In genomic region chr2:119198267-119198840, GRCh38 we compare ENCODE assay signal across 23 cellular contexts. TPM values are rescaled to one million over a fixed set of nuclear protein-coding genes. Genes with fewer than 3 reads are reported as not detected.
DNase-seq lines count a peak whose midpoint lies in the region; ATAC-seq, FAIRE-seq and TF ChIP-seq lines count a peak whose summit lies in the region.
"Had no signal": no experiment of that assay in that cellular context is flagged by ENCODE, and none has a peak within 500 bp of the region (broad histone marks: within the 10 kb centered on the region; RNA-seq: fewer than 3 reads in every experiment).

No MANE protein-coding gene starts in this region.

- no peak for TF ChIP-seq CTCF in PC-9 (conservative IDR thresholded peaks at IDR 0.05)
- TF ChIP-seq CTCF in fibroblast of pulmonary artery (IDR thresholded peaks at IDR 0.05; ENCODE audit: low read length, missing control alignments): no peak
- no peak for TF ChIP-seq CTCF in pancreas (IDR thresholded peaks at IDR 0.05)

- no peaks in the 10 kb centered on the region for H3K9me3 ChIP-seq in PC-9 (ENCODE audit: insufficient read depth, low read depth)
- H3K9me3 ChIP-seq in pancreas: no peaks in the 10 kb centered on the region
- H3K9me3 ChIP-seq: adrenal gland, HAP-1 had no signal

- H3K4me3 ChIP-seq in PC-9 (no peak overlapping the region), fibroblast of pulmonary artery (replicated peaks; ENCODE audit: low read depth, low read length) (no peak overlapping the region), pancreas (no peak overlapping the region)
- H3K4me3 ChIP-seq: adrenal gland, HAP-1 had no signal

- H3K4me1 ChIP-seq in PC-9 (replicated peaks; ENCODE audit: insufficient read depth) (peaks cover 50% of the 10 kb centered on the region), pancreas (peaks cover 13 to 21% (median 18%) of the 10 kb centered on the region in 3 donors)
- H3K4me1 ChIP-seq: HAP-1 had no signal

- in situ Hi-C loops in G401 (cut with HindIII; ENCODE audit: low sequenced_read_pairs): no loop called here

- H2AFZ ChIP-seq in PC-9: no peak overlapping the region

- no peaks in the 10 kb centered on the region for H3K9me3 Mint-ChIP-seq in stimulated activated effector memory CD8-positive, alpha-beta T cell treated with anti-CD3 and anti-CD28 coated beads, Interleukin-12 subunit alpha, Interleukin-12 subunit beta, amount 100 ng/mL, for 72 hours
- H3K9me3 Mint-ChIP-seq: activated CD8-positive, alpha-beta T cell treated with anti-CD3 and anti-CD28 coated beads for 36 hours had no signal

- H3K9me2 ChIP-seq in PC-9 (ENCODE audit: insufficient read depth): no peaks in the 10 kb centered on the region

- CTCF ChIA-PET in PC-9 (lab: Charles Lee): interaction anchor here (0.6 kb wide), 1 partner anchor 929 kb away, joined by 3 read pairs; no protein-coding TSS in a partner anchor

- no peaks in the 10 kb centered on the region for H3K4me1 Mint-ChIP-seq in stimulated activated effector memory CD8-positive, alpha-beta T cell treated with anti-CD3 and anti-CD28 coated beads, Interleukin-12 subunit alpha, Interleukin-12 subunit beta, amount 100 ng/mL, for 72 hours
- H3K4me1 Mint-ChIP-seq: naive thymus-derived CD4-positive, alpha-beta T cell had no signal

- peak; percentile 61 for DNase-seq in EH (ENCODE audit: low read depth)
- peak; percentile 29 to 59 for DNase-seq in PC-9
- DNase-seq in fibroblast of pulmonary artery (ENCODE audit: low read depth): peak; percentile 68
- peak in 1 of 6 donors; percentile 55 for DNase-seq in pancreas
- DNase-seq in G401 (ENCODE audit: low spot score): no peak
- no peak for DNase-seq in stimulated activated effector memory CD8-positive, alpha-beta T cell treated with anti-CD3 and anti-CD28 coated beads, Interleukin-12 subunit alpha, Interleukin-12 subunit beta, amount 100 ng/mL, for 72 hours (ENCODE audit: low spot score in 2 of 2)
- DNase-seq in SKM-1 treated with dmso at 0.1 percent for 144 hours (lab: John Stamatoyannopoulos, UW; ENCODE audit: unreplicated experiment): no peak
- no peak for DNase-seq in inferior parietal cortex (ENCODE audit: extremely low spot score)
- DNase-seq: activated CD8-positive, alpha-beta T cell treated with anti-CD3 and anti-CD28 coated beads for 36 hours; cortex of kidney; DND-41; hippocampal formation; KG1; naive thymus-derived CD4-positive, alpha-beta T cell; NCI-H1105 treated with DMSO at 0.1 percent for 48 hours; NCI-H446 treated with DMSO at 0.1 percent for 48 hours; stimulated activated CD4-positive, alpha-beta T cell treated with anti-CD3 and anti-CD28 coated beads, Interleukin-4, amount 100 ng/mL, for 4 hours had no signal

- WGBS in pancreas, 2 donors: 35 to 43% methylated on average over 6 of the region's 6 CpGs

- no peak for FAIRE-seq in pancreas (lab: Jason Lieb, UNC)

- H3F3A ChIP-seq in PC-9 (ENCODE audit: insufficient read depth, low read depth): peaks cover 8% of the 10 kb centered on the region; the same call in 1 of the 2 replicates

- H3K36me3 Mint-ChIP-seq in stimulated activated effector memory CD8-positive, alpha-beta T cell treated with anti-CD3 and anti-CD28 coated beads, Interleukin-12 subunit alpha, Interleukin-12 subunit beta, amount 100 ng/mL, for 72 hours: no peaks in the 10 kb centered on the region
- H3K36me3 Mint-ChIP-seq: naive thymus-derived CD4-positive, alpha-beta T cell had no signal

- H3K4me2 ChIP-seq in PC-9: 0 out of 2 replicates have a peak overlapping the region, but pooled peaks have one; percentile 13

- POLR2A ChIA-PET in PC-9 (lab: Charles Lee; ENCODE audit: unreplicated experiment): interaction anchor here (0.6 kb wide), 1 partner anchor 315 kb away, joined by 3 read pairs; no protein-coding TSS in a partner anchor

- H3K27ac ChIP-seq in PC-9 (no peak overlapping the region), pancreas (peak overlapping the region in 1 of 4 donors; percentile 28)
- H3K27ac ChIP-seq: C4-2B had no signal

- H3K27me3 ChIP-seq in PC-9 (ENCODE audit: insufficient read depth, low read depth) (no peaks in the 10 kb centered on the region), pancreas (no peaks in the 10 kb centered on the region)
- H3K27me3 ChIP-seq: adrenal gland had no signal

- H3K4me3 Mint-ChIP-seq in stimulated activated effector memory CD8-positive, alpha-beta T cell treated with anti-CD3 and anti-CD28 coated beads, Interleukin-12 subunit alpha, Interleukin-12 subunit beta, amount 100 ng/mL, for 72 hours: no peak overlapping the region
- H3K4me3 Mint-ChIP-seq: activated CD8-positive, alpha-beta T cell treated with anti-CD3 and anti-CD28 coated beads for 36 hours; naive thymus-derived CD4-positive, alpha-beta T cell had no signal

- H3K79me2 ChIP-seq in PC-9 (ENCODE audit: low read depth): no peaks in the 10 kb centered on the region

- BruUV-seq in PC-9 (replicated peaks; lab: Mats Ljungman, UMichigan): no TSS peak

- peak; percentile 74 to 87 (median 80) for ATAC-seq in pancreas
- ATAC-seq in stimulated activated effector memory CD8-positive, alpha-beta T cell treated with anti-CD3 and anti-CD28 coated beads, Interleukin-12 subunit alpha, Interleukin-12 subunit beta, amount 100 ng/mL, for 72 hours: no peak
- ATAC-seq: activated CD8-positive, alpha-beta T cell treated with anti-CD3 and anti-CD28 coated beads for 36 hours; left colon; naive thymus-derived CD4-positive, alpha-beta T cell had no signal

- H3K36me3 ChIP-seq in PC-9 (ENCODE audit: low read depth): no peaks in the 10 kb centered on the region
- no peaks in the 10 kb centered on the region for H3K36me3 ChIP-seq in pancreas
- H3K36me3 ChIP-seq: adrenal gland, HAP-1 had no signal

- H3K27ac Mint-ChIP-seq in stimulated activated effector memory CD8-positive, alpha-beta T cell treated with anti-CD3 and anti-CD28 coated beads, Interleukin-12 subunit alpha, Interleukin-12 subunit beta, amount 100 ng/mL, for 72 hours: no peak overlapping the region
- H3K27ac Mint-ChIP-seq: activated CD8-positive, alpha-beta T cell treated with anti-CD3 and anti-CD28 coated beads for 36 hours; naive thymus-derived CD4-positive, alpha-beta T cell had no signal

- intact Hi-C loops in PC-9 (cut with micrococcal nuclease; ENCODE audit: unreplicated experiment) (no loop called here), pancreas (cut with DNase I) (no loop called here)

- H4K20me1 ChIP-seq in PC-9 (ENCODE audit: insufficient read depth): no peaks in the 10 kb centered on the region

RNA-seq across cellular contexts. Expression of gene STEAP3, which starts 25.3 kb away (rescaled TPM):
- total RNA-seq in PC-9 (2021): 23.0 and 26.3 TPM in 2 replicates
- total RNA-seq in pancreas: 10 to 100 TPM; 15.4 to 28.2 (median 20.9) TPM
- 1 to 10 TPM; 6.6 to 9.8 TPM for polyA plus RNA-seq in pancreas
- total RNA-seq in G401 (2014; rRNA removed; shearing (Covaris generic)): 3.3 and 6.0 TPM in 2 replicates
- polyA plus RNA-seq: naive thymus-derived CD4-positive, alpha-beta T cell had no signal

RNA-seq across cellular contexts. Expression of gene C1QL2, which starts 39.8 kb away (rescaled TPM):
- total RNA-seq in PC-9 (2021) (not detected in 2 replicates), pancreas (under 1 TPM in 1 of 6 donors, not detected in 5; 0.09 TPM)
- under 1 TPM; 0.07 to 0.15 TPM for polyA plus RNA-seq in pancreas
- total RNA-seq in G401 (2014; rRNA removed; shearing (Covaris generic)): not detected in 2 replicates
- total RNA-seq: activated CD8-positive, alpha-beta T cell treated with anti-CD3 and anti-CD28 coated beads for 36 hours; adrenal gland; left colon; naive thymus-derived CD4-positive, alpha-beta T cell; renal cortical epithelial cell had no signal
- polyA plus RNA-seq: adrenal gland; esophagus; naive thymus-derived CD4-positive, alpha-beta T cell had no signal

Comparison
In these comparisons a context has a peak if more than half of its experiments do, and no peak if none do; other contexts are left out.
1. DNase-seq: peak in EH (single experiment), PC-9 (2 of 2) and fibroblast of pulmonary artery (single experiment); none in G401 (single experiment), stimulated activated effector memory CD8-positive, alpha-beta T cell treated with anti-CD3 and anti-CD28 coated beads, Interleukin-12 subunit alpha, Interleukin-12 subunit beta, amount 100 ng/mL, for 72 hours (0 of 2), SKM-1 treated with dmso at 0.1 percent for 144 hours (single experiment) and inferior parietal cortex (single experiment).